In the genomic region with DNA sequence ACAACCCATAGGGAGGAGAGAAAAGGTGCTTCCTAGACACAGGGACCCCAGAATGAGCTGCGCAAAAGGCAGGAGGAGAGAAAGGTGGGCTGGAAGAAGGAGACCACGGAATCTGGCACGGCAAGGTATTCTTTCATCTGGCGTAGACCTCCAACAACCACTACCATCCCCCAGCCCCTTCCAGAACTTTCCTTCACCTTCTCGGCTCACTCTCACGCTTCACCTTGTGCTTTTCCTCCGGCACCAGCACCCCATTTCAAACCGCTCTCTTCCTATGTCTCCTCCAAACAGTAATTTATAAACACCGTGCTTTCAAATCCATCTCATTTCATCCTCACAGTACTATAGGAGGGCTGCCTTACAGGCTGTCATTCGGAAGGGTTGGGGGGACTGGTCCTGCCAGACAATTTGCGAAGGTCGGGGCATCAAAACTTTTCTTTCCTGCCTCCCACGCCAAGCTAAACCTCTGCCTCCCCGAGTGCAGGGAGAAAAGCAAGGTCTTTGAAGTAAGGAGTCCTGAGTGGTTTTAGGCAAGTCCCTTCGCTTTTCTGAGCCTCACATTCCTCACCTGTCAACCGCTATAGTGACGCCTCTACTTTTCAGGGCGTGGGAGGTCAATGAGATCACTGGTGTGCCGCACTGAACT, we compare ENCODE assay signal across 8 cellular contexts. TPM values are rescaled to one million over a fixed set of nuclear protein-coding genes. Genes with fewer than 3 reads are reported as not detected.
DNase-seq lines count a peak whose midpoint lies in the region; ATAC-seq, FAIRE-seq and TF ChIP-seq lines count a peak whose summit lies in the region.

No MANE protein-coding gene starts in this region.

- FAIRE-seq in small intestine (lab: Jason Lieb, UNC): no peak

- H3K27ac ChIP-seq in HEK293 (ENCODE audit: extremely low read depth, low read depth, low read length) (no peak overlapping the region; the same call in 1 of the 2 replicates), gastroesophageal sphincter (peak overlapping the region; percentile 1 to 95 (median 90)), small intestine (ENCODE audit: low read depth in 1 of 2, low read length in 1 of 2) (peak overlapping the region; percentile 69 to 81)

- peak overlapping the region; percentile 98 for H3K4me3 Mint-ChIP-seq in activated CD4-positive, alpha-beta memory T cell treated with anti-CD3 and anti-CD28 coated beads for 36 hours

- H3K27me3 ChIP-seq in gastroesophageal sphincter: no peaks in the 10 kb centered on the region
- no peaks in the 10 kb centered on the region for H3K27me3 ChIP-seq in small intestine (ENCODE audit: control insufficient read depth in 2 of 2, insufficient read depth in 2 of 2, low read length in 2 of 2)

- peak; percentile 93 for DNase-seq in activated CD4-positive, alpha-beta memory T cell treated with anti-CD3 and anti-CD28 coated beads for 36 hours
- DNase-seq in small intestine (peak; percentile 70), KG1 (lab: John Stamatoyannopoulos, UW) (no peak)

- H3K4me3 ChIP-seq in HEK293 (ENCODE audit: low read depth, low read length) (peak overlapping the region; percentile 83), gastroesophageal sphincter (peak overlapping the region; percentile 70 to 83), small intestine (ENCODE audit: low read depth in 1 of 2, low read length in 2 of 2) (peak overlapping the region; percentile 93 to 96)

- CTCF ChIA-PET in HEK293 (lab: Yijun Ruan, JAX): interaction anchor here (0.6 kb wide), 1 partner anchor 18 kb away, joined by 4 read pairs; no protein-coding TSS in a partner anchor
- CTCF ChIA-PET in activated CD4-positive, alpha-beta memory T cell treated with anti-CD3 and anti-CD28 coated beads for 36 hours (lab: Charles Lee): interaction anchor here (1.2 to 2.2 kb wide), 3 partner anchors 48 to 228 kb away, joined by 3 to 5 read pairs (median 4); a partner anchor contains a TSS

- peaks cover 5% of the 10 kb centered on the region for H3K36me3 Mint-ChIP-seq in activated CD4-positive, alpha-beta memory T cell treated with anti-CD3 and anti-CD28 coated beads for 36 hours

- H3K9me3 Mint-ChIP-seq in activated CD4-positive, alpha-beta memory T cell treated with anti-CD3 and anti-CD28 coated beads for 36 hours: no peaks in the 10 kb centered on the region

- TF ChIP-seq POLR2A in gastroesophageal sphincter (IDR thresholded peaks at IDR 0.05): no peak

- H3K36me3 ChIP-seq in HEK293 (ENCODE audit: control insufficient read depth in 2 of 2, insufficient read depth in 1 of 2, low read length in 2 of 2): no peaks in the 10 kb centered on the region
- no peaks in the 10 kb centered on the region for H3K36me3 ChIP-seq in gastroesophageal sphincter
- H3K36me3 ChIP-seq in small intestine (ENCODE audit: control insufficient read depth in 2 of 2, insufficient read depth in 2 of 2, low read length in 2 of 2): no peaks in the 10 kb centered on the region

- no peaks in the 10 kb centered on the region for H3K27me3 Mint-ChIP-seq in activated CD4-positive, alpha-beta memory T cell treated with anti-CD3 and anti-CD28 coated beads for 36 hours

- TF ChIP-seq EP300 in gastroesophageal sphincter (IDR thresholded peaks at IDR 0.05): no peak

- WGBS in gastroesophageal sphincter (ENCODE audit: low coverage in 1 of 2), 2 donors: 8 to 35% methylated on average over 6 to 14 of the region's 19 CpGs
- 33 to 38% (median 36%) methylated on average over 19 of the region's 19 CpGs for WGBS in small intestine, 3 donors

- H3K9me3 ChIP-seq in HEK293 (ENCODE audit: control insufficient read depth, insufficient read depth, low read depth, low read length) (no peaks in the 10 kb centered on the region), gastroesophageal sphincter (no peaks in the 10 kb centered on the region), small intestine (ENCODE audit: control insufficient read depth, low read depth) (no peaks in the 10 kb centered on the region)

- no peak for TF ChIP-seq CTCF in HEK293 (tag by site-specific recombination; IDR thresholded peaks at IDR 0.05)
- peak in 1 of 4 experiments; percentile 8 for TF ChIP-seq CTCF in gastroesophageal sphincter (IDR thresholded peaks at IDR 0.05)

- H3K4me1 Mint-ChIP-seq in activated CD4-positive, alpha-beta memory T cell treated with anti-CD3 and anti-CD28 coated beads for 36 hours (ENCODE audit: low read depth): peaks cover 49% of the 10 kb centered on the region

- peak overlapping the region; percentile 98 for H3K27ac Mint-ChIP-seq in activated CD4-positive, alpha-beta memory T cell treated with anti-CD3 and anti-CD28 coated beads for 36 hours

- ATAC-seq in gastroesophageal sphincter (no peak), GM19328 (IDR thresholded peaks at IDR 0.05; ENCODE audit: unreplicated experiment) (no peak), GM18519 (IDR thresholded peaks at IDR 0.05; ENCODE audit: low FRiP score, unreplicated experiment) (no peak)
- ATAC-seq in activated CD4-positive, CD25-positive, alpha-beta regulatory T cell treated with anti-CD3 and anti-CD28 coated beads, Interleukin-2, amount 50 U/mL, for 24 hours: no peak

- POLR2A ChIA-PET in HEK293 (lab: Yijun Ruan, JAX): interaction anchor here (0.8 to 1.6 kb wide), 4 partner anchors 48 to 367 kb away, joined by 3 to 21 read pairs (median 4); a partner anchor contains a TSS
- POLR2A ChIA-PET in activated CD4-positive, alpha-beta memory T cell treated with anti-CD3 and anti-CD28 coated beads for 36 hours (lab: Charles Lee): interaction anchor here (1.2 to 2.6 kb wide), 5 partner anchors 15 to 387 kb away, joined by 4 to 13 read pairs (median 6); a partner anchor contains a TSS

- no peaks in the 10 kb centered on the region for H3K4me1 ChIP-seq in HEK293 (ENCODE audit: control insufficient read depth, insufficient read depth, low read length)
- peaks cover 0 to 52% (median 17%) of the 10 kb centered on the region in 3 donors for H3K4me1 ChIP-seq in gastroesophageal sphincter
- peaks cover 0 to 6% of the 10 kb centered on the region in 2 donors for H3K4me1 ChIP-seq in small intestine (ENCODE audit: control insufficient read depth in 2 of 2, insufficient read depth in 1 of 2, low read depth in 1 of 2, low read length in 1 of 2)

- intact Hi-C loops in activated CD4-positive, alpha-beta memory T cell treated with anti-CD3 and anti-CD28 coated beads for 36 hours (cut with micrococcal nuclease): loop anchor here (1.0 to 5.0 kb wide), 10 partner anchors 15 to 456 kb away; a partner anchor contains a TSS

TF ChIP-seq in HEK293, 187 proteins besides CTCF, POLR2A, EP300 and RAD21 (continues in another document):
- TF ChIP-seq SCRT2 (tag by site-specific recombination; IDR thresholded peaks at IDR 0.05) (no peak), ZNF560 (tag by site-specific recombination; IDR thresholded peaks at IDR 0.05; ENCODE audit: borderline replicate concordance) (no peak), ZNF239 (tag by site-specific recombination; IDR thresholded peaks at IDR 0.05) (no peak), ZNF394 (tag by site-specific recombination; IDR thresholded peaks at IDR 0.05; ENCODE audit: borderline replicate concordance) (no peak), KLF7 (tag by site-specific recombination; IDR thresholded peaks at IDR 0.05; ENCODE audit: borderline replicate concordance) (no peak), ZNF585B (tag by site-specific recombination; IDR thresholded peaks at IDR 0.05) (no peak), ZNF600 (tag by site-specific recombination; IDR thresholded peaks at IDR 0.05) (no peak), ZNF37A (tag by site-specific recombination; IDR thresholded peaks at IDR 0.05) (no peak), ZNF510 (tag by site-specific recombination; IDR thresholded peaks at IDR 0.05; ENCODE audit: insufficient replicate concordance) (no peak), ZNF48 (tag by site-specific recombination; IDR thresholded peaks at IDR 0.05) (no peak), ZNF266 (tag by site-specific recombination; IDR thresholded peaks at IDR 0.05; ENCODE audit: low read depth) (no peak)
- TF ChIP-seq, protein P1, sequence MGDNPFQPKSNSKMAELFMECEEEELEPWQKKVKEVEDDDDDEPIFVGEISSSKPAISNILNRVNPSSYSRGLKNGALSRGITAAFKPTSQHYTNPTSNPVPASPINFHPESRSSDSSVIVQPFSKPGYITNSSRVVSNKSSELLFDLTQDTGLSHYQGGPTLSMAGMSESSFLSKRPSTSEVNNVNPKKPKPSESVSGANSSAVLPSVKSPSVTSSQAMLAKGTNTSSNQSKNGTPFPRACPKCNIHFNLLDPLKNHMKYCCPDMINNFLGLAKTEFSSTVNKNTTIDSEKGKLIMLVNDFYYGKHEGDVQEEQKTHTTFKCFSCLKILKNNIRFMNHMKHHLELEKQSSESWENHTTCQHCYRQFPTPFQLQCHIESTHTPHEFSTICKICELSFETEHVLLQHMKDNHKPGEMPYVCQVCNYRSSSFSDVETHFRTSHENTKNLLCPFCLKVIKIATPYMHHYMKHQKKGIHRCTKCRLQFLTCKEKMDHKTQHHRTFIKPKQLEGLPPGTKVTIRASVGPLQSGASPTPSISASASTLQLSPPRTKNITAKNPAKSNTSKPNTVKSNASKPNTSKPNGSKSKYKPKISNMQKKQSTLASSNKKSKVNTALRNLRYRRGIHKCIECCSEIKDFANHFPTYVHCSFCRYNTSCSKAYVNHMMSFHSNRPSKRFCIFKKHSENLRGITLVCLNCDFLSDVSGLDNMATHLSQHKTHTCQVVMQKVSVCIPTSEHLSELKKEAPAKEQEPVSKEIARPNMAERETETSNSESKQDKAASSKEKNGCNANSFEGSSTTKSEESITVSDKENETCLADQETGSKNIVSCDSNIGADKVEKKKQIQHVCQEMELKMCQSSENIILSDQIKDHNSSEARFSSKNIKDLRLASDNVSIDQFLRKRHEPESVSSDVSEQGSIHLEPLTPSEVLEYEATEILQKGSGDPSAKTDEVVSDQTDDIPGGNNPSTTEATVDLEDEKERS (tag by site-specific recombination; IDR thresholded peaks at IDR 0.05): no peak

RNA-seq across cellular contexts. Expression of a gene that starts 0.9 kb away (rescaled TPM):
- total RNA-seq in activated CD4-positive, alpha-beta memory T cell treated with anti-CD3 and anti-CD28 coated beads for 36 hours: 1 to 10 TPM; 7.9 to 8.8 TPM
- 10 to 100 TPM in 2 of 4 donors, 1 to 10 TPM in 2; 5.7 to 18.6 (median 9.9) TPM for total RNA-seq in gastroesophageal sphincter
- polyA plus RNA-seq in small intestine: 1 to 10 TPM; 4.1 to 6.5 (median 6.5) TPM

RNA-seq across cellular contexts. Expression of a gene that starts 1.2 kb away (rescaled TPM):
- 1 to 10 TPM; 9.3 to 9.6 TPM for total RNA-seq in activated CD4-positive, alpha-beta memory T cell treated with anti-CD3 and anti-CD28 coated beads for 36 hours
- total RNA-seq in gastroesophageal sphincter: 10 to 100 TPM in 2 of 4 donors, 1 to 10 TPM in 2; 7.1 to 14.5 (median 10.6) TPM
- 1 to 10 TPM; 1.9 to 7.8 (median 5.1) TPM for polyA plus RNA-seq in small intestine

RNA-seq across cellular contexts. Expression of a gene that starts 48.1 kb away (rescaled TPM):
- 10 to 100 TPM; 45.8 to 45.9 TPM for total RNA-seq in activated CD4-positive, alpha-beta memory T cell treated with anti-CD3 and anti-CD28 coated beads for 36 hours
- 10 to 100 TPM; 14.8 to 21.6 (median 15.8) TPM for total RNA-seq in gastroesophageal sphincter
- 10 to 100 TPM in 2 of 3 donors, 1 to 10 TPM in 1; 10.0 to 26.2 (median 13.0) TPM for polyA plus RNA-seq in small intestine
